10 cellular contexts compared by ENCODE assay signal in the genomic region with DNA sequence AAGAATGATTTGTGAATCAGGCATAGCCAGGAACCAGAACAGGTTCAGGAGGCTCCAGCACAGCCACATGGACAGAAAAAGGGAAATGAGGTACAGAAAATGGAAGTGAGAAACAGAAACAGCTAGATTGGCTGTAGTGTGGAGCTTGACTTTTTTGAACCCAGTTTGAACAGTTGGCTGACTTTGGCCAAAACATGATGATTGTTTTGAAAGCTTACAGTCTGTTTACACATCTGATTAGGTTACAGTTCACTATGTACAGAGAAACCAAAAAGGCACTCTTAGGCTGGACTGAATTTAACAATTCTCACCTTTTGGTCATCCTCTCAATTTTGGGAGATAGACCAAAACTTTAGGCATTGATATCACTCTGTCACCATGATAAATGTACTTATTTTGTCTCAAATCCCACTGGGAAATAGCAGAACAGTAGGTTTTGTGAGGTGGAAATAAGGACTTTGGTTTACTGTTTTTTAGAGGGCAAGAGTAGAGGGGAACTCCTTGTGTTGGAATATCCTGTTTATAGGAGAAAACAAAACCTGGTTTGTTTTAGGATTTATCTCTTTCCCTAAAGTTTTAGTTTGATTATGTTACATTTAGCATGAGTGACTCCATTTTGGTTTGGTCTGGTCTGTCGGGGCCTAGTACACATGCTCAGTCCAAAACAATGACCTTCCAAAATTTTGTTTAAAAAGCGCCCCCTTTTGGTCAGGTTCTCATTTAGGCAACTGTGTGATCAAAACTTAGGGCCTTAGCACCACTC.
A peak's percentile ranks its signal among the peaks of the same experiment; 100 is the strongest.
DNase-seq lines count a peak whose midpoint lies in the region; ATAC-seq, FAIRE-seq and TF ChIP-seq lines count a peak whose summit lies in the region.
"Had no signal": no experiment of that assay in that cellular context is flagged by ENCODE, and none has a peak within 500 bp of the region (broad histone marks: within the 10 kb centered on the region; RNA-seq: fewer than 3 reads in every experiment).

No MANE protein-coding gene starts in this region.

- TF ChIP-seq CTCF in DOHH2 (IDR thresholded peaks at IDR 0.05; ENCODE audit: low read depth, low read length, poor library complexity, severe bottlenecking) (peak; percentile 57), H1 (IDR thresholded peaks at IDR 0.05; ENCODE audit: control extremely low read depth in 1 of 3, insufficient read depth in 1 of 3, low read depth in 1 of 3, low read length in 3 of 3) (peak in 1 of 3 experiments; percentile 38; a peak in 2 of 4 replicates), hepatocyte (IDR thresholded peaks at IDR 0.05; ENCODE audit: poor library complexity) (no peak), GM13976 (IDR thresholded peaks at IDR 0.05; ENCODE audit: borderline replicate concordance, control extremely low read depth, extremely low read depth, insufficient read depth, missing control alignments) (no peak)

- 55% methylated on average over 2 of the region's 2 CpGs; no CpG with 5 or more reads in 1 of the 2 experiments for WGBS in H1 (ENCODE audit: extremely low coverage in 1 of 2, insufficient coverage in 1 of 2, insufficient read length in 1 of 2, insufficient replicate concordance in 2 of 2, low coverage in 1 of 2, low lambda C conversion rate in 2 of 2, missing lambda C conversion rate in 1 of 2), 2 experiments
- 61% methylated on average over 2 of the region's 2 CpGs for WGBS in hepatocyte (ENCODE audit: low lambda C conversion rate, missing lambda C conversion rate)

- CTCF ChIA-PET in H1 (lab: Charles Lee; ENCODE audit: partially characterized antibody): interaction anchor here (0.8 to 2.2 kb wide), 10 partner anchors 8 to 278 kb away, joined by 3 to 8 read pairs (median 3); no protein-coding TSS in a partner anchor
- CTCF ChIA-PET in activated CD4-positive, alpha-beta memory T cell treated with anti-CD3 and anti-CD28 coated beads for 36 hours (lab: Charles Lee): interaction anchor here (1.1 kb wide), 1 partner anchor 28 kb away, joined by 5 read pairs; no protein-coding TSS in a partner anchor

- no peak overlapping the region for H4K5ac ChIP-seq in H1 (ENCODE audit: insufficient read length, low read depth, low read length)

- no peak overlapping the region for H4K8ac ChIP-seq in H1 (ENCODE audit: extremely low read depth, insufficient read depth, low read length)

- in situ Hi-C loops in GM13976 (cut with MboI; ENCODE audit: low sequenced_read_pairs, unreplicated experiment): no loop called here

- H3K4me3 ChIP-seq in DOHH2 (ENCODE audit: low read length) (peak overlapping the region; percentile 20; the same call in 1 of the 2 replicates), H1 (ENCODE audit: extremely low read depth in 1 of 4, insufficient read depth in 2 of 4, low read depth in 3 of 4, low read length in 4 of 4) (no peak overlapping the region), hepatocyte (no peak overlapping the region)

- H4K20me1 ChIP-seq in DOHH2 (ENCODE audit: control insufficient read depth, insufficient read depth, low read depth, low read length): no peaks in the 10 kb centered on the region
- no peaks in the 10 kb centered on the region for H4K20me1 ChIP-seq in H1 (replicated peaks in 1 of 2; ENCODE audit: control insufficient read depth in 1 of 2, insufficient read depth in 2 of 2, low read length in 2 of 2)
- no peaks in the 10 kb centered on the region for H4K20me1 ChIP-seq in hepatocyte (ENCODE audit: insufficient read depth, poor library complexity, severe bottlenecking)

- H3K9ac ChIP-seq in H1 (replicated peaks in 1 of 4; ENCODE audit: extremely low read depth in 1 of 4, low read depth in 3 of 4, low read length in 3 of 4): no peak overlapping the region

- no peak for TF ChIP-seq POLR2A in H1 (IDR thresholded peaks at IDR 0.05; ENCODE audit: control extremely low read depth in 1 of 2, low read depth in 2 of 2, low read length in 2 of 2)

- H3K27me3 ChIP-seq in DOHH2 (ENCODE audit: control insufficient read depth, low read length) (no peaks in the 10 kb centered on the region), H1 (replicated peaks in 1 of 4; ENCODE audit: control insufficient read depth in 3 of 4, extremely low read depth in 1 of 4, insufficient read depth in 3 of 4, low read length in 3 of 4) (no peaks in the 10 kb centered on the region), hepatocyte (no peaks in the 10 kb centered on the region)

- intact Hi-C loops in activated CD4-positive, alpha-beta memory T cell treated with anti-CD3 and anti-CD28 coated beads for 36 hours (cut with micrococcal nuclease): no loop called here

- no peak overlapping the region for H3K23ac ChIP-seq in H1 (ENCODE audit: insufficient read length)

- TF ChIP-seq EP300 in H1 (IDR thresholded peaks at IDR 0.05; ENCODE audit: borderline replicate concordance in 1 of 2, low read depth in 2 of 2, low read length in 2 of 2): no peak

- H3K9me3 ChIP-seq in DOHH2 (ENCODE audit: control insufficient read depth, insufficient read depth, low read length): no peaks in the 10 kb centered on the region
- no peaks in the 10 kb centered on the region for H3K9me3 ChIP-seq in H1 (ENCODE audit: insufficient read depth in 2 of 2, low read depth in 1 of 2, low read length in 1 of 2)
- no peaks in the 10 kb centered on the region for H3K9me3 ChIP-seq in hepatocyte (ENCODE audit: low read depth)

- H3K4me1 Mint-ChIP-seq in activated CD4-positive, alpha-beta memory T cell treated with anti-CD3 and anti-CD28 coated beads for 36 hours (ENCODE audit: low read depth): peaks cover 9% of the 10 kb centered on the region

- H3F3A ChIP-seq in DOHH2 (ENCODE audit: control insufficient read depth, insufficient read depth): no peaks in the 10 kb centered on the region

- H3K36me3 ChIP-seq in DOHH2 (ENCODE audit: control insufficient read depth, low read length) (no peaks in the 10 kb centered on the region), H1 (ENCODE audit: control insufficient read depth in 2 of 4, insufficient read depth in 4 of 4, low read length in 3 of 4) (no peaks in the 10 kb centered on the region), hepatocyte (replicated peaks; ENCODE audit: insufficient read depth, low read depth) (no peaks in the 10 kb centered on the region)

- H3K79me1 ChIP-seq in H1 (ENCODE audit: low read depth, low read length): no peaks in the 10 kb centered on the region

- H3K27ac Mint-ChIP-seq in activated CD4-positive, alpha-beta memory T cell treated with anti-CD3 and anti-CD28 coated beads for 36 hours: no peak overlapping the region

- H3K4ac ChIP-seq in H1 (replicated peaks; ENCODE audit: insufficient read length, low read depth, low read length): no peak overlapping the region

- TF ChIP-seq RAD21 in H1 (IDR thresholded peaks at IDR 0.05 in 1 of 2, conservative IDR thresholded peaks at IDR 0.05 in 1 of 2; ENCODE audit: low read depth in 2 of 2, low read length in 2 of 2): peak; percentile 26 to 39; a peak in 3 of 4 replicates

- H3K4me2 ChIP-seq in DOHH2 (ENCODE audit: low read length): peak overlapping the region; percentile 26; the same call in 1 of the 2 replicates
- no peak overlapping the region for H3K4me2 ChIP-seq in H1 (ENCODE audit: insufficient read depth in 1 of 2, low read depth in 2 of 2, low read length in 2 of 2)
- no peak overlapping the region for H3K4me2 ChIP-seq in hepatocyte

- H3K36me3 Mint-ChIP-seq in activated CD4-positive, alpha-beta memory T cell treated with anti-CD3 and anti-CD28 coated beads for 36 hours: no peaks in the 10 kb centered on the region

- no peak overlapping the region for H4K91ac ChIP-seq in H1 (replicated peaks; ENCODE audit: insufficient read length, low read length)

- H3K79me2 ChIP-seq in DOHH2 (ENCODE audit: control insufficient read depth, low read length) (no peaks in the 10 kb centered on the region), H1 (ENCODE audit: control insufficient read depth in 1 of 2, insufficient read depth in 2 of 2, low read length in 2 of 2) (no peaks in the 10 kb centered on the region), hepatocyte (no peaks in the 10 kb centered on the region)

- no peak overlapping the region for H2AFZ ChIP-seq in H1 (ENCODE audit: low read length)
- no peak overlapping the region for H2AFZ ChIP-seq in hepatocyte

- H2BK20ac ChIP-seq in H1 (ENCODE audit: low read length): no peak overlapping the region

- no peak overlapping the region for H3K18ac ChIP-seq in H1 (ENCODE audit: extremely low read depth, low read length)

- no peak overlapping the region for H2BK15ac ChIP-seq in H1 (ENCODE audit: low read length)

- ATAC-seq in GM19395 (IDR thresholded peaks at IDR 0.05; ENCODE audit: unreplicated experiment): peak; percentile 93
- peak; percentile 74 for ATAC-seq in HG03520 (IDR thresholded peaks at IDR 0.05; ENCODE audit: unreplicated experiment)

- H3K4me1 ChIP-seq in DOHH2 (ENCODE audit: control insufficient read depth, low read length): peaks cover 24% of the 10 kb centered on the region
- peaks cover 0 to 10% (median 3%) of the 10 kb centered on the region in 4 experiments; a peak in 3 of 7 replicates for H3K4me1 ChIP-seq in H1 (replicated peaks in 1 of 4; ENCODE audit: control insufficient read depth in 3 of 4, insufficient read depth in 4 of 4, low read length in 3 of 4)
- no peaks in the 10 kb centered on the region for H3K4me1 ChIP-seq in hepatocyte (ENCODE audit: insufficient read depth)

- H3K4me3 Mint-ChIP-seq in activated CD4-positive, alpha-beta memory T cell treated with anti-CD3 and anti-CD28 coated beads for 36 hours: no peak overlapping the region

- no peak overlapping the region for H2AK5ac ChIP-seq in H1 (ENCODE audit: low read depth, low read length)

- H3K56ac ChIP-seq in H1 (replicated peaks; ENCODE audit: insufficient read length, low read depth, low read length): no peak overlapping the region

- no peak overlapping the region for H2BK5ac ChIP-seq in H1 (ENCODE audit: low read depth, low read length)

- H3K27ac ChIP-seq in DOHH2 (ENCODE audit: low read depth, low read length) (peak overlapping the region; percentile 19; the same call in 1 of the 2 replicates), H1 (ENCODE audit: low read depth, low read length) (no peak overlapping the region), hepatocyte (no peak overlapping the region)

- peak; percentile 13 for FAIRE-seq in H1 (lab: Jason Lieb, UNC)

- H3K9me3 Mint-ChIP-seq in activated CD4-positive, alpha-beta memory T cell treated with anti-CD3 and anti-CD28 coated beads for 36 hours: no peaks in the 10 kb centered on the region

- H3K9me2 ChIP-seq in DOHH2 (replicated peaks; ENCODE audit: control insufficient read depth, low read length) (no peaks in the 10 kb centered on the region), hepatocyte (replicated peaks; ENCODE audit: insufficient read depth) (no peaks in the 10 kb centered on the region)

- H2BK120ac ChIP-seq in H1 (replicated peaks; ENCODE audit: low read depth, low read length): no peak overlapping the region

- H2BK12ac ChIP-seq in H1 (ENCODE audit: low read depth, low read length): no peak overlapping the region

- POLR2A ChIA-PET in H1 (lab: Charles Lee; ENCODE audit: partially characterized antibody): no interaction called here
- POLR2A ChIA-PET in activated CD4-positive, alpha-beta memory T cell treated with anti-CD3 and anti-CD28 coated beads for 36 hours (lab: Charles Lee): no interaction called here

- H3K14ac ChIP-seq in H1 (ENCODE audit: insufficient read length): no peak overlapping the region

- H3K23me2 ChIP-seq in H1 (ENCODE audit: low read depth, low read length): no peaks in the 10 kb centered on the region

- DNase-seq in H1 (ENCODE audit: low read depth in 1 of 2, low spot score in 2 of 2) (no peak), hepatocyte (ENCODE audit: low spot score) (no peak), GM19240 (ENCODE audit: insufficient read length, low spot score) (no peak), GM13976 (ENCODE audit: low spot score) (no peak)
- no peak for DNase-seq in activated CD4-positive, alpha-beta memory T cell treated with anti-CD3 and anti-CD28 coated beads for 36 hours
- DNase-seq: GDM1; stimulated activated CD4-positive, alpha-beta T cell treated with anti-CD3 and anti-CD28 coated beads, Interleukin-1b, Interleukin-23, amount 100 ng/mL, for 48 hours had no signal

- no peaks in the 10 kb centered on the region for H3K27me3 Mint-ChIP-seq in activated CD4-positive, alpha-beta memory T cell treated with anti-CD3 and anti-CD28 coated beads for 36 hours
